ENCODE assay signal across 31 cellular contexts in genomic region chr6:146240307-146240706, GRCh38.
"Had no signal": no experiment of that assay in that cellular context is flagged by ENCODE, and none has a peak within 500 bp of the region (broad histone marks: within the 10 kb centered on the region; RNA-seq: fewer than 3 reads in every experiment).

No MANE protein-coding gene starts in this region.

- H3K36me3 ChIP-seq: ascending aorta, brain microvascular endothelial cell, colonic mucosa, heart left ventricle had no signal

- H3K27me3 ChIP-seq: ascending aorta, brain microvascular endothelial cell, colonic mucosa, heart left ventricle had no signal

- H3K27ac Mint-ChIP-seq: activated CD4-positive, alpha-beta memory T cell treated with anti-CD3 and anti-CD28 coated beads, Interleukin-2, amount 10 ng/mL, durations not matched to agents 7 days and 5 days; activated CD4-positive, alpha-beta T cell treated with anti-CD3 and anti-CD28 coated beads, Interleukin-2, amount 10 ng/mL, durations not matched to agents 7 days and 5 days; activated naive CD4-positive, alpha-beta T cell treated with anti-CD3 and anti-CD28 coated beads, Interleukin-2, amount 10 ng/mL, durations not matched to agents 7 days and 5 days; activated naive CD4-positive, alpha-beta T cell treated with anti-CD3 and anti-CD28 coated beads, Interleukin-2, amount 50 U/mL, for 72 hours; activated naive CD8-positive, alpha-beta T cell treated with anti-CD3 and anti-CD28 coated beads, Interleukin-2, amount 10 ng/mL, durations not matched to agents 7 days and 5 days; activated T-cell treated with anti-CD3 and anti-CD28 coated beads, Interleukin-2, amount 50 U/mL, for 24 hours; activated T-cell treated with anti-CD3 and anti-CD28 coated beads, Interleukin-2, amount 50 U/mL, for 72 hours; dendritic cell treated with granulocyte-macrophage colony-stimulating factor and Interleukin-4, amounts not matched to agents 40 ng/mL and 50 ng/mL, for 4 days; endodermal cell; WTC11 had no signal

- H3K4me3 Mint-ChIP-seq: activated CD4-positive, alpha-beta memory T cell treated with anti-CD3 and anti-CD28 coated beads, Interleukin-2, amount 10 ng/mL, durations not matched to agents 7 days and 5 days; activated CD4-positive, alpha-beta T cell treated with anti-CD3 and anti-CD28 coated beads, Interleukin-2, amount 10 ng/mL, durations not matched to agents 7 days and 5 days; activated naive CD4-positive, alpha-beta T cell treated with anti-CD3 and anti-CD28 coated beads, Interleukin-2, amount 10 ng/mL, durations not matched to agents 7 days and 5 days; activated naive CD8-positive, alpha-beta T cell treated with anti-CD3 and anti-CD28 coated beads, Interleukin-2, amount 10 ng/mL, durations not matched to agents 7 days and 5 days; activated T-cell treated with anti-CD3 and anti-CD28 coated beads, Interleukin-2, amount 50 U/mL, for 24 hours; activated T-cell treated with anti-CD3 and anti-CD28 coated beads, Interleukin-2, amount 50 U/mL, for 72 hours; central memory CD8-positive, alpha-beta T cell; dendritic cell treated with granulocyte-macrophage colony-stimulating factor and Interleukin-4, amounts not matched to agents 40 ng/mL and 50 ng/mL, for 4 days; endodermal cell; WTC11 had no signal

- H3K4me1 ChIP-seq: ascending aorta, colonic mucosa, heart left ventricle had no signal

- FAIRE-seq: bronchial epithelial cell, frontal cortex had no signal

- H3K36me3 Mint-ChIP-seq: activated naive CD4-positive, alpha-beta T cell treated with anti-CD3 and anti-CD28 coated beads, Interleukin-2, amount 10 ng/mL, durations not matched to agents 7 days and 5 days; activated naive CD8-positive, alpha-beta T cell treated with anti-CD3 and anti-CD28 coated beads, Interleukin-2, amount 10 ng/mL, durations not matched to agents 7 days and 5 days had no signal

- H3K9me3 ChIP-seq: ascending aorta, colonic mucosa had no signal

- DNase-seq: activated CD4-positive, alpha-beta memory T cell treated with anti-CD3 and anti-CD28 coated beads, Interleukin-2, amount 10 ng/mL, durations not matched to agents 7 days and 5 days; activated CD4-positive, alpha-beta T cell treated with anti-CD3 and anti-CD28 coated beads for 1 hour; activated CD4-positive, alpha-beta T cell treated with anti-CD3 and anti-CD28 coated beads for 4 hours; activated CD4-positive, alpha-beta T cell treated with anti-CD3 and anti-CD28 coated beads, Interleukin-2, amount 10 ng/mL, durations not matched to agents 7 days and 5 days; activated CD4-positive, alpha-beta T cell treated with anti-CD3 and anti-CD28 coated beads, Interleukin-2, amount 50 U/mL, for 4 hours; activated CD8-positive, alpha-beta memory T cell treated with anti-CD3 and anti-CD28 coated beads, Interleukin-2, amount 50 U/mL, for 48 hours; activated gamma-delta T cell; activated naive CD4-positive, alpha-beta T cell; activated naive CD4-positive, alpha-beta T cell treated with anti-CD3 and anti-CD28 coated beads, Interleukin-2, amount 10 ng/mL, durations not matched to agents 7 days and 5 days; activated naive CD8-positive, alpha-beta T cell treated with anti-CD3 and anti-CD28 coated beads, Interleukin-2, amount 10 ng/mL, durations not matched to agents 7 days and 5 days; activated T-cell treated with anti-CD3 and anti-CD28 coated beads for 4 hours; activated T-cell treated with anti-CD3 and anti-CD28 coated beads, Interleukin-2, amount 50 U/mL, for 24 hours; activated T-cell treated with anti-CD3 and anti-CD28 coated beads, Interleukin-2, amount 50 U/mL, for 72 hours; brain microvascular endothelial cell; colonic mucosa; effector memory CD4-positive, alpha-beta T cell; endodermal cell; foreskin fibroblast; glutamatergic neuron; heart left ventricle; T-helper 2 cell had no signal

- ATAC-seq: activated naive CD4-positive, alpha-beta T cell treated with anti-CD3 and anti-CD28 coated beads, Interleukin-2, amount 50 U/mL, for 72 hours; activated T-cell treated with anti-CD3 and anti-CD28 coated beads, Interleukin-2, amount 50 U/mL, for 72 hours; esophagus mucosa; heart left ventricle; WTC11 had no signal

- H3K27me3 Mint-ChIP-seq: activated CD4-positive, alpha-beta memory T cell treated with anti-CD3 and anti-CD28 coated beads, Interleukin-2, amount 10 ng/mL, durations not matched to agents 7 days and 5 days; activated naive CD4-positive, alpha-beta T cell treated with anti-CD3 and anti-CD28 coated beads, Interleukin-2, amount 10 ng/mL, durations not matched to agents 7 days and 5 days; activated naive CD8-positive, alpha-beta T cell treated with anti-CD3 and anti-CD28 coated beads, Interleukin-2, amount 10 ng/mL, durations not matched to agents 7 days and 5 days; central memory CD8-positive, alpha-beta T cell; dendritic cell treated with granulocyte-macrophage colony-stimulating factor and Interleukin-4, amounts not matched to agents 40 ng/mL and 50 ng/mL, for 4 days had no signal

- H3K4me3 ChIP-seq: ascending aorta, colonic mucosa, dorsolateral prefrontal cortex, heart left ventricle had no signal

- H3K4me1 Mint-ChIP-seq: activated CD4-positive, alpha-beta memory T cell treated with anti-CD3 and anti-CD28 coated beads, Interleukin-2, amount 10 ng/mL, durations not matched to agents 7 days and 5 days; activated CD4-positive, alpha-beta T cell treated with anti-CD3 and anti-CD28 coated beads, Interleukin-2, amount 10 ng/mL, durations not matched to agents 7 days and 5 days; activated naive CD4-positive, alpha-beta T cell treated with anti-CD3 and anti-CD28 coated beads, Interleukin-2, amount 10 ng/mL, durations not matched to agents 7 days and 5 days; activated naive CD8-positive, alpha-beta T cell treated with anti-CD3 and anti-CD28 coated beads, Interleukin-2, amount 10 ng/mL, durations not matched to agents 7 days and 5 days; central memory CD8-positive, alpha-beta T cell; endodermal cell; WTC11 had no signal

- H3K27ac ChIP-seq: ascending aorta, brain microvascular endothelial cell, colonic mucosa, heart left ventricle, VCaP had no signal

- H3K9me3 Mint-ChIP-seq: activated naive CD4-positive, alpha-beta T cell treated with anti-CD3 and anti-CD28 coated beads, Interleukin-2, amount 10 ng/mL, durations not matched to agents 7 days and 5 days had no signal
